In genomic region chr1:19044471-19044870, GRCh38 we compare ENCODE assay signal across 20 cellular contexts.
DNase-seq lines count a peak whose midpoint lies in the region; ATAC-seq, FAIRE-seq and TF ChIP-seq lines count a peak whose summit lies in the region.
"Had no signal": no experiment of that assay in that cellular context is flagged by ENCODE, and none has a peak within 500 bp of the region (broad histone marks: within the 10 kb centered on the region; RNA-seq: fewer than 3 reads in every experiment).

No MANE protein-coding gene starts in this region.

- H3K9ac ChIP-seq in kidney (ENCODE audit: low read length in 2 of 2) = no peak overlapping the region
- H3K9ac ChIP-seq: KMS-11 had no signal

- TF ChIP-seq CTCF in natural killer cell (IDR thresholded peaks at IDR 0.05) (no peak), kidney (IDR thresholded peaks at IDR 0.05; ENCODE audit: borderline replicate concordance, extremely low read depth, insufficient read depth) (no peak), progenitor cell of endocrine pancreas (IDR thresholded peaks at IDR 0.05; ENCODE audit: unreplicated experiment) (no peak)

- no peak overlapping the region for H3K27ac ChIP-seq in kidney (ENCODE audit: low read depth in 2 of 2, low read length in 2 of 2)
- H3K27ac ChIP-seq: KMS-11, RWPE1 had no signal

- no peaks in the 10 kb centered on the region for H3K9me3 Mint-ChIP-seq in natural killer cell treated with Interleukin-12 subunit alpha and Interleukin-12 subunit beta and Interleukin-15 and Interleukin-18, amount 100 ng/mL, for 72 hours
- H3K9me3 Mint-ChIP-seq in natural killer cell (no peaks in the 10 kb centered on the region), progenitor cell of endocrine pancreas (ENCODE audit: low read depth) (no peaks in the 10 kb centered on the region)
- H3K9me3 Mint-ChIP-seq: CD4-positive, CD25-positive, alpha-beta regulatory T cell had no signal

- no peaks in the 10 kb centered on the region for H3K9me3 ChIP-seq in kidney (ENCODE audit: control insufficient read depth in 1 of 2, low read length in 2 of 2)

- H3K4me3 ChIP-seq in kidney (ENCODE audit: low read length in 2 of 2) = no peak overlapping the region

- H3K27me3 Mint-ChIP-seq in natural killer cell treated with Interleukin-12 subunit alpha and Interleukin-12 subunit beta and Interleukin-15 and Interleukin-18, amount 100 ng/mL, for 72 hours = peaks cover 23 to 32% of the 10 kb centered on the region in 2 donors
- H3K27me3 Mint-ChIP-seq in natural killer cell (ENCODE audit: low read depth in 2 of 2) (peaks cover 28 to 48% of the 10 kb centered on the region in 2 donors), progenitor cell of endocrine pancreas (peaks cover 14% of the 10 kb centered on the region)

- FAIRE-seq in kidney (lab: Jason Lieb, UNC) = no peak
- FAIRE-seq: HTR-8/SVneo had no signal

- H3K36me3 ChIP-seq in kidney (ENCODE audit: control insufficient read depth in 1 of 2, insufficient read depth in 2 of 2, low read length in 2 of 2) = no peaks in the 10 kb centered on the region

- H3K4me1 ChIP-seq in kidney (ENCODE audit: control insufficient read depth in 1 of 2, insufficient read depth in 1 of 2, low read depth in 1 of 2, low read length in 2 of 2) = peaks cover 0 to 8% of the 10 kb centered on the region in 2 donors

- DNase-seq in natural killer cell treated with Interleukin-12 subunit alpha and Interleukin-12 subunit beta and Interleukin-15 and Interleukin-18, amount 100 ng/mL, for 72 hours (ENCODE audit: low spot score) = peak; percentile 22
- no peak for DNase-seq in natural killer cell
- peak; percentile 38 for DNase-seq in kidney
- no peak for DNase-seq in progenitor cell of endocrine pancreas (ENCODE audit: low spot score, unreplicated experiment)
- DNase-seq in NCI-H1436 treated with DMSO at 0.1 percent for 48 hours (lab: John Stamatoyannopoulos, UW) = no peak
- DNase-seq in stimulated activated CD4-positive, alpha-beta T cell treated with anti-CD3 and anti-CD28 coated beads, Interleukin-2, amount 100 ng/mL, for 48 hours = no peak
- DNase-seq in A172 (ENCODE audit: low spot score) = no peak
- DNase-seq: CD4-positive, CD25-positive, alpha-beta regulatory T cell; IMR-90; NCI-H1092 treated with DMSO at 0.1 percent for 48 hours; NCI-H146; NCI-H2029; NCI-H2227 treated with DMSO at 0.1 percent for 48 hours; NCI-H510A treated with DMSO at 0.1 percent for 48 hours; NCI-H748 treated with DMSO at 0.1 percent for 48 hours; SIG-M5 had no signal

- no peak overlapping the region for H3K27ac Mint-ChIP-seq in natural killer cell treated with Interleukin-12 subunit alpha and Interleukin-12 subunit beta and Interleukin-15 and Interleukin-18, amount 100 ng/mL, for 72 hours
- no peak overlapping the region for H3K27ac Mint-ChIP-seq in natural killer cell
- H3K27ac Mint-ChIP-seq in progenitor cell of endocrine pancreas = peak overlapping the region; percentile 52

- no peak overlapping the region for H3K4me3 Mint-ChIP-seq in natural killer cell treated with Interleukin-12 subunit alpha and Interleukin-12 subunit beta and Interleukin-15 and Interleukin-18, amount 100 ng/mL, for 72 hours
- H3K4me3 Mint-ChIP-seq in natural killer cell (no peak overlapping the region), progenitor cell of endocrine pancreas (ENCODE audit: low read depth) (no peak overlapping the region)
- H3K4me3 Mint-ChIP-seq: CD4-positive, CD25-positive, alpha-beta regulatory T cell had no signal

- intact Hi-C loops in natural killer cell (cut with micrococcal nuclease) (no loop called here), kidney (cut with DNase I) (no loop called here)

- H3K36me3 Mint-ChIP-seq in natural killer cell treated with Interleukin-12 subunit alpha and Interleukin-12 subunit beta and Interleukin-15 and Interleukin-18, amount 100 ng/mL, for 72 hours = no peaks in the 10 kb centered on the region
- H3K36me3 Mint-ChIP-seq in natural killer cell (no peaks in the 10 kb centered on the region), progenitor cell of endocrine pancreas (ENCODE audit: insufficient read depth) (no peaks in the 10 kb centered on the region)
- H3K36me3 Mint-ChIP-seq: CD4-positive, CD25-positive, alpha-beta regulatory T cell had no signal

- no peak for ATAC-seq in natural killer cell treated with Interleukin-12 subunit alpha and Interleukin-12 subunit beta and Interleukin-15 and Interleukin-18, amount 100 ng/mL, for 72 hours
- no peak for ATAC-seq in natural killer cell
- ATAC-seq: HCT116 had no signal

- H3K4me1 Mint-ChIP-seq in natural killer cell treated with Interleukin-12 subunit alpha and Interleukin-12 subunit beta and Interleukin-15 and Interleukin-18, amount 100 ng/mL, for 72 hours (ENCODE audit: low read depth in 2 of 2) = peaks cover 6 to 7% of the 10 kb centered on the region in 2 donors
- H3K4me1 Mint-ChIP-seq in natural killer cell (peaks cover 7 to 13% of the 10 kb centered on the region in 2 donors), progenitor cell of endocrine pancreas (ENCODE audit: low read depth) (peaks cover 8% of the 10 kb centered on the region)

Comparison
In these comparisons a context has a peak if more than half of its experiments do, and no peak if none do; other contexts are left out.
1. DNase-seq: peak in natural killer cell treated with Interleukin-12 subunit alpha and Interleukin-12 subunit beta and Interleukin-15 and Interleukin-18, amount 100 ng/mL, for 72 hours (single experiment) and kidney (single experiment); none in natural killer cell (single experiment), progenitor cell of endocrine pancreas (single experiment), NCI-H1436 treated with DMSO at 0.1 percent for 48 hours (single experiment), stimulated activated CD4-positive, alpha-beta T cell treated with anti-CD3 and anti-CD28 coated beads, Interleukin-2, amount 100 ng/mL, for 48 hours (0 of 2) and A172 (single experiment).